In genomic region chr1:171433451-171433850, GRCh38 we compare ENCODE assay signal across 20 cellular contexts. TPM values are rescaled to one million over a fixed set of nuclear protein-coding genes. Genes with fewer than 3 reads are reported as not detected.
DNase-seq lines count a peak whose midpoint lies in the region; ATAC-seq and TF ChIP-seq lines count a peak whose summit lies in the region.
"Had no signal": no experiment of that assay in that cellular context is flagged by ENCODE, and none has a peak within 500 bp of the region (broad histone marks: within the 10 kb centered on the region; RNA-seq: fewer than 3 reads in every experiment).

No MANE protein-coding gene starts in this region.

- in situ Hi-C loops in astrocyte of the cerebellum (cut with HindIII; ENCODE audit: low sequenced_read_pairs): no loop called here

- intact Hi-C loops in MCF 10A (cut with micrococcal nuclease): loop anchor here (2.0 to 10.0 kb wide), 2 partner anchors 31 to 119 kb away; partner anchors contain the start of gene FMO4
- intact Hi-C loops in breast epithelium (cut with DNase I; ENCODE audit: low total_unique reads): no loop called here
- intact Hi-C loops in dorsolateral prefrontal cortex (cut with DNase I): no loop called here
- intact Hi-C loops in right lobe of liver (cut with DNase I): no loop called here

- H3K4me3 ChIP-seq in breast epithelium: no peak overlapping the region
- no peak overlapping the region for H3K4me3 ChIP-seq in astrocyte of the cerebellum (ENCODE audit: low read depth, low read length)
- H3K4me3 ChIP-seq in fibroblast of villous mesenchyme (ENCODE audit: low read depth, low read length): no peak overlapping the region
- H3K4me3 ChIP-seq in dorsolateral prefrontal cortex: no peak overlapping the region
- H3K4me3 ChIP-seq in right lobe of liver: no peak overlapping the region
- H3K4me3 ChIP-seq: hepatocyte, Peyer's patch had no signal

- CTCF ChIA-PET in MCF 10A (lab: Yijun Ruan, JAX): no interaction called here

- POLR2A ChIA-PET in MCF 10A (lab: Yijun Ruan, JAX): interaction anchor here (0.6 to 1.7 kb wide), 5 partner anchors 11 to 120 kb away, joined by 3 to 7 read pairs (median 3); partner anchors contain the start of gene FMO4

- peak; percentile 61 for DNase-seq in MCF 10A (ENCODE audit: unreplicated experiment)
- no peak for DNase-seq in breast epithelium (ENCODE audit: low spot score in 2 of 2)
- peak; percentile 64 for DNase-seq in astrocyte of the cerebellum (ENCODE audit: low read depth)
- peak; percentile 27 for DNase-seq in fibroblast of villous mesenchyme (ENCODE audit: low read depth)
- DNase-seq in NCI-H1105 (lab: John Stamatoyannopoulos, UW): no peak
- DNase-seq in dorsolateral prefrontal cortex: no peak
- no peak for DNase-seq in activated CD4-positive, alpha-beta T cell treated with anti-CD3 and anti-CD28 coated beads for 1 hour
- no peak for DNase-seq in right lobe of liver
- DNase-seq: activated CD4-positive, alpha-beta T cell treated with anti-CD3 and anti-CD28 coated beads for 4 hours; CD8-positive, alpha-beta T cell; central memory CD4-positive, alpha-beta T cell; left ventricle myocardium superior; MV-4-11; NCI-H2081 treated with DMSO at 0.1 percent for 48 hours; Peyer's patch; substantia nigra had no signal

- H3K4me3 Mint-ChIP-seq in MCF 10A (ENCODE audit: unreplicated experiment): no peak overlapping the region
- H3K4me3 Mint-ChIP-seq: CD8-positive, alpha-beta T cell; T-helper 1 cell treated with Interleukin-12 subunit alpha and Interleukin-12 subunit beta and Interleukin-4 antibody, amounts not matched to agents 30 μg/mL and 1 μg/mL, for 36 hours had no signal

- TF ChIP-seq CTCF in MCF 10A (IDR thresholded peaks at IDR 0.05; ENCODE audit: unreplicated experiment) (no peak), breast epithelium (IDR thresholded peaks at IDR 0.05) (no peak), astrocyte of the cerebellum (IDR thresholded peaks at IDR 0.05; ENCODE audit: low read depth, low read length, missing control alignments) (no peak), fibroblast of villous mesenchyme (IDR thresholded peaks at IDR 0.05; ENCODE audit: insufficient read depth, low read depth, low read length) (no peak), dorsolateral prefrontal cortex (IDR thresholded peaks at IDR 0.05 in 54 of 56, conservative IDR thresholded peaks at IDR 0.05 in 2 of 56; ENCODE audit: low read depth in 1 of 56, partially characterized antibody in 56 of 56) (no peak), right lobe of liver (IDR thresholded peaks at IDR 0.05) (no peak)

- 83% methylated on average over 2 of the region's 2 CpGs for WGBS in right lobe of liver (ENCODE audit: insufficient coverage, low coverage, low lambda C conversion rate, missing lambda C conversion rate)

- no peaks in the 10 kb centered on the region for H3K9me3 ChIP-seq in breast epithelium
- no peaks in the 10 kb centered on the region for H3K9me3 ChIP-seq in right lobe of liver
- H3K9me3 ChIP-seq: Peyer's patch had no signal

- ATAC-seq in right lobe of liver: no peak
- ATAC-seq: activated naive CD4-positive, alpha-beta T cell treated with anti-CD3 and anti-CD28 coated beads, Interleukin-2, amount 50 U/mL, for 72 hours; CD8-positive, alpha-beta T cell; left ventricle myocardium superior had no signal

- H3K9me3 Mint-ChIP-seq in MCF 10A (ENCODE audit: unreplicated experiment): no peaks in the 10 kb centered on the region

- H3K4me1 Mint-ChIP-seq in MCF 10A (ENCODE audit: insufficient read depth, unreplicated experiment): peaks cover 23% of the 10 kb centered on the region

- no peaks in the 10 kb centered on the region for H3K36me3 Mint-ChIP-seq in MCF 10A (ENCODE audit: insufficient read depth, unreplicated experiment)
- H3K36me3 Mint-ChIP-seq: CD8-positive, alpha-beta T cell had no signal

- TF ChIP-seq POLR2A in breast epithelium (IDR thresholded peaks at IDR 0.05) (no peak), right lobe of liver (IDR thresholded peaks at IDR 0.05) (no peak)

- H3K4me1 ChIP-seq in breast epithelium (peaks cover 0 to 3% of the 10 kb centered on the region in 2 donors), right lobe of liver (no peaks in the 10 kb centered on the region)

- H3K27me3 ChIP-seq in breast epithelium (no peaks in the 10 kb centered on the region), dorsolateral prefrontal cortex (no peaks in the 10 kb centered on the region), right lobe of liver (no peaks in the 10 kb centered on the region)
- H3K27me3 ChIP-seq: hepatocyte, Peyer's patch had no signal

- H3K27me3 Mint-ChIP-seq in MCF 10A (ENCODE audit: insufficient read depth, unreplicated experiment): no peaks in the 10 kb centered on the region

- peak overlapping the region in 1 of 2 donors; percentile 66 for H3K27ac ChIP-seq in breast epithelium
- no peak overlapping the region for H3K27ac ChIP-seq in dorsolateral prefrontal cortex
- no peak overlapping the region for H3K27ac ChIP-seq in right lobe of liver
- H3K27ac ChIP-seq: 22Rv1, Peyer's patch had no signal

- no TSS peak for BruUV-seq in MCF 10A (replicated peaks; lab: Mats Ljungman, UMichigan)

- H3K27ac Mint-ChIP-seq in MCF 10A (ENCODE audit: low read depth, unreplicated experiment): no peak overlapping the region
- H3K27ac Mint-ChIP-seq: T-helper 1 cell treated with Interleukin-12 subunit alpha and Interleukin-12 subunit beta and Interleukin-4 antibody, amounts not matched to agents 30 μg/mL and 1 μg/mL, for 36 hours had no signal

- H3K36me3 ChIP-seq in breast epithelium (no peaks in the 10 kb centered on the region), right lobe of liver (no peaks in the 10 kb centered on the region)
- H3K36me3 ChIP-seq: Peyer's patch had no signal

RNA-seq across cellular contexts. Expression of gene PRRC2C, which starts 51.9 kb away (rescaled TPM):
- 296 and 298 TPM in 2 replicates for total RNA-seq in MCF 10A (2022)
- total RNA-seq in breast epithelium: 100 to 1,000 TPM in 1 of 3 donors, 10 to 100 TPM in 2; 91.1 to 126 (median 96.0) TPM
- 47.4 and 51.8 TPM in 2 replicates for total RNA-seq in fibroblast of villous mesenchyme
- total RNA-seq in dorsolateral prefrontal cortex: 100 to 1,000 TPM; 127 to 198 (median 149) TPM
- total RNA-seq in right lobe of liver: 10 to 100 TPM; 39.1 to 59.9 (median 48.5) TPM

Comparison
In these comparisons a context has a peak if more than half of its experiments do, and no peak if none do; other contexts are left out.
1. DNase-seq: peak in MCF 10A (single experiment), astrocyte of the cerebellum (single experiment) and fibroblast of villous mesenchyme (single experiment); none in breast epithelium (0 of 2), NCI-H1105 (single experiment), dorsolateral prefrontal cortex (0 of 10), activated CD4-positive, alpha-beta T cell treated with anti-CD3 and anti-CD28 coated beads for 1 hour (single experiment) and right lobe of liver (0 of 3).